Comparison of ENCODE assay signal across 16 cellular contexts in the genomic region with DNA sequence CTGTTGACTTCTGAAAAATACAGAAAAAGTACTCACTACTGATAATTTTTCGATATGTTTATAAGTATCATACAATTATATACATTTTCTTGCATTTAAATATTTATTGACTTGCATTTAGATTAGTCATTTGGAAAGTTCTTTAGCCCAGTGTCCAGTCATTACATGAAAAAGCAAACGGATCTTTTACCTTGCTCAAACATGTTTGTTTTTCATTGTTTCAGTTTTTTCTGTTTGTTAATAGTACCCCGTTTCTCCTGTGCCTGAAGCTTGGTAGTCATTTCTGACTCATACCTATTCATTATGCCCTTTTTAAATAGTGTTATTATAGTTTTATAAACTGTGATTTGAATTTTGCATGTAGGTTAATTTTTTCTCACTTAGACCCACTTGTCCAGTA. TPM values are rescaled to one million over a fixed set of nuclear protein-coding genes. Genes with fewer than 3 reads are reported as not detected.
DNase-seq lines count a peak whose midpoint lies in the region; ATAC-seq and TF ChIP-seq lines count a peak whose summit lies in the region.
"Had no signal": no experiment of that assay in that cellular context is flagged by ENCODE, and none has a peak within 500 bp of the region (broad histone marks: within the 10 kb centered on the region; RNA-seq: fewer than 3 reads in every experiment).

No MANE protein-coding gene starts in this region.

- H3F3A ChIP-seq in neural progenitor cell (ENCODE audit: low read depth) = no peaks in the 10 kb centered on the region

- no peak overlapping the region for H3K18ac ChIP-seq in mesenchymal stem cell (ENCODE audit: low read depth in 1 of 2, low read length in 2 of 2)

- H3K4me1 ChIP-seq in mesenchymal stem cell (ENCODE audit: control insufficient read depth, insufficient read depth, low read depth, low read length) (no peaks in the 10 kb centered on the region), neural progenitor cell (no peaks in the 10 kb centered on the region)

- H2AK5ac ChIP-seq in mesenchymal stem cell (ENCODE audit: low read length, severe bottlenecking) = no peak overlapping the region

- no peak overlapping the region for H3K27ac Mint-ChIP-seq in stimulated activated naive B cell treated with anti-CD40 and anti-IgM and Interleukin-4, amounts not matched to agents 10 μg/mL and 1 μg/mL and 100 μg/mL, for 72 hours
- H3K27ac Mint-ChIP-seq in neural progenitor cell = no peak overlapping the region

- no peak overlapping the region for H2BK5ac ChIP-seq in mesenchymal stem cell (ENCODE audit: low read depth, low read length, poor library complexity, severe bottlenecking)

- peaks cover 46 to 70% of the 10 kb centered on the region in 2 donors for H3K36me3 Mint-ChIP-seq in stimulated activated naive B cell treated with anti-CD40 and anti-IgM and Interleukin-4, amounts not matched to agents 10 μg/mL and 1 μg/mL and 100 μg/mL, for 72 hours
- H3K36me3 Mint-ChIP-seq in neural progenitor cell = peaks cover 62% of the 10 kb centered on the region

- no peak overlapping the region for H3K9ac ChIP-seq in mesenchymal stem cell (ENCODE audit: low read length)
- no peak overlapping the region for H3K9ac ChIP-seq in neural progenitor cell

- no peak overlapping the region for H3K4me3 Mint-ChIP-seq in stimulated activated naive B cell treated with anti-CD40 and anti-IgM and Interleukin-4, amounts not matched to agents 10 μg/mL and 1 μg/mL and 100 μg/mL, for 72 hours
- no peak overlapping the region for H3K4me3 Mint-ChIP-seq in neural progenitor cell
- H3K4me3 Mint-ChIP-seq: T-helper 17 cell had no signal

- no peak for TF ChIP-seq CTCF in neural progenitor cell (IDR thresholded peaks at IDR 0.05)

- no peak overlapping the region for H3K14ac ChIP-seq in mesenchymal stem cell (ENCODE audit: low read length in 2 of 2)

- H3K9me3 ChIP-seq in mesenchymal stem cell (ENCODE audit: control insufficient read depth, low read length) (no peaks in the 10 kb centered on the region), neural progenitor cell (ENCODE audit: low read depth) (no peaks in the 10 kb centered on the region)
- H3K9me3 ChIP-seq: pancreas had no signal

- H3K27me3 ChIP-seq in mesenchymal stem cell (ENCODE audit: control insufficient read depth in 1 of 2, insufficient read depth in 1 of 2, low read length in 2 of 2) (no peaks in the 10 kb centered on the region), neural progenitor cell (no peaks in the 10 kb centered on the region)
- H3K27me3 ChIP-seq: pancreas had no signal

- peaks cover 10% of the 10 kb centered on the region for H3K79me1 ChIP-seq in mesenchymal stem cell (replicated peaks; ENCODE audit: low read length, poor library complexity, severe bottlenecking)

- no peak overlapping the region for H2AFZ ChIP-seq in mesenchymal stem cell (ENCODE audit: low read depth, low read length)
- H2AFZ ChIP-seq in neural progenitor cell (replicated peaks) = no peak overlapping the region

- no peak overlapping the region for H2BK120ac ChIP-seq in mesenchymal stem cell (ENCODE audit: low read depth, low read length)

- no peaks in the 10 kb centered on the region for H3K27me3 Mint-ChIP-seq in stimulated activated naive B cell treated with anti-CD40 and anti-IgM and Interleukin-4, amounts not matched to agents 10 μg/mL and 1 μg/mL and 100 μg/mL, for 72 hours
- H3K27me3 Mint-ChIP-seq in neural progenitor cell (ENCODE audit: insufficient read depth, low read depth) = no peaks in the 10 kb centered on the region
- H3K27me3 Mint-ChIP-seq: T-helper 17 cell had no signal

- H3K4me1 Mint-ChIP-seq in stimulated activated naive B cell treated with anti-CD40 and anti-IgM and Interleukin-4, amounts not matched to agents 10 μg/mL and 1 μg/mL and 100 μg/mL, for 72 hours = peaks cover 0 to 2% of the 10 kb centered on the region in 2 donors
- no peaks in the 10 kb centered on the region for H3K4me1 Mint-ChIP-seq in neural progenitor cell

- H3K79me2 ChIP-seq in neural progenitor cell (ENCODE audit: low read depth) = peaks cover 25% of the 10 kb centered on the region

- H4K91ac ChIP-seq in mesenchymal stem cell (ENCODE audit: low read length) = no peak overlapping the region

- H2BK15ac ChIP-seq in mesenchymal stem cell (ENCODE audit: low read depth, poor library complexity, severe bottlenecking) = no peak overlapping the region

- H4K8ac ChIP-seq in mesenchymal stem cell (ENCODE audit: low read length) = no peak overlapping the region

- ATAC-seq in GM19043 (IDR thresholded peaks at IDR 0.05; ENCODE audit: low read depth, unreplicated experiment) (peak; percentile 63), HG03175 (IDR thresholded peaks at IDR 0.05; ENCODE audit: unreplicated experiment) (peak; percentile 58), GM19397 (IDR thresholded peaks at IDR 0.05; ENCODE audit: unreplicated experiment) (no peak)
- no peak for ATAC-seq in stimulated activated naive B cell treated with anti-CD40 and anti-IgM and Interleukin-4, amounts not matched to agents 10 μg/mL and 1 μg/mL and 100 μg/mL, for 72 hours (replicated peaks)
- ATAC-seq: left cardiac atrium, pancreas, T-helper 17 cell had no signal

- H3K36me3 ChIP-seq in mesenchymal stem cell (ENCODE audit: control insufficient read depth in 1 of 2, insufficient read depth in 2 of 2, low read depth in 1 of 2, low read length in 2 of 2) (peaks cover 11 to 80% of the 10 kb centered on the region in 2 experiments), neural progenitor cell (peaks cover 44% of the 10 kb centered on the region)
- H3K36me3 ChIP-seq: pancreas had no signal

- no peaks in the 10 kb centered on the region for H4K20me1 ChIP-seq in neural progenitor cell (ENCODE audit: low read depth)

- no CpG with 5 or more reads among the region's 3 CpGs for WGBS in mesenchymal stem cell

- no peaks in the 10 kb centered on the region for H3K9me3 Mint-ChIP-seq in stimulated activated naive B cell treated with anti-CD40 and anti-IgM and Interleukin-4, amounts not matched to agents 10 μg/mL and 1 μg/mL and 100 μg/mL, for 72 hours
- peaks cover 4% of the 10 kb centered on the region for H3K9me3 Mint-ChIP-seq in neural progenitor cell

- no peak overlapping the region for H2BK12ac ChIP-seq in mesenchymal stem cell (ENCODE audit: low read length in 2 of 2)

- DNase-seq in ELR (ENCODE audit: low read depth) (peak; percentile 55), dermis blood vessel endothelial cell (peak; percentile 61), mesenchymal stem cell (no peak), neural progenitor cell (ENCODE audit: low spot score) (no peak)
- no peak for DNase-seq in stimulated activated naive B cell treated with anti-CD40 and anti-IgM and Interleukin-4, amounts not matched to agents 10 μg/mL and 1 μg/mL and 100 μg/mL, for 72 hours
- DNase-seq: activated T-cell treated with anti-CD3 and anti-CD28 coated beads, Interleukin-2, amount 50 U/mL, for 1 hour; left cardiac atrium; MV-4-11; NCI-H774; pancreas; SHP77; T-helper 17 cell had no signal

- H3K27ac ChIP-seq in mesenchymal stem cell (ENCODE audit: low read length, poor library complexity, severe bottlenecking) = no peak overlapping the region
- H3K27ac ChIP-seq in neural progenitor cell = no peak overlapping the region
- H3K27ac ChIP-seq: pancreas had no signal

- H3K4ac ChIP-seq in mesenchymal stem cell (ENCODE audit: low read depth in 1 of 2, low read length in 2 of 2) = no peak overlapping the region

- H3K4me3 ChIP-seq in mesenchymal stem cell (ENCODE audit: insufficient read depth in 1 of 2, low read depth in 1 of 2, low read length in 2 of 2) (no peak overlapping the region), neural progenitor cell (no peak overlapping the region)
- H3K4me3 ChIP-seq: pancreas, smooth muscle cell had no signal

- H3K23ac ChIP-seq in mesenchymal stem cell (ENCODE audit: low read length in 2 of 2) = no peak overlapping the region

- no peak overlapping the region for H3K4me2 ChIP-seq in mesenchymal stem cell (ENCODE audit: low read length, poor library complexity, severe bottlenecking)
- no peak overlapping the region for H3K4me2 ChIP-seq in neural progenitor cell
- H3K4me2 ChIP-seq: smooth muscle cell had no signal

RNA-seq across cellular contexts. Expression of a gene that starts 28.1 kb away (rescaled TPM):
- 34.0 and 43.6 TPM in 2 replicates for total RNA-seq in dermis blood vessel endothelial cell
- polyA plus RNA-seq in mesenchymal stem cell (2013, experiment 1 of 2) = 4.9 TPM
- polyA plus RNA-seq in mesenchymal stem cell (2013, experiment 2 of 2) = 4.7 TPM
- 40.3 and 58.7 TPM in 2 replicates for total RNA-seq in neural progenitor cell (ENCODE audit: low replicate concordance)

Comparison
In these comparisons a context has a peak if more than half of its experiments do, and no peak if none do; other contexts are left out.
1. DNase-seq: peak in ELR (single experiment) and dermis blood vessel endothelial cell (single experiment); none in stimulated activated naive B cell treated with anti-CD40 and anti-IgM and Interleukin-4, amounts not matched to agents 10 μg/mL and 1 μg/mL and 100 μg/mL, for 72 hours (single experiment), mesenchymal stem cell (single experiment) and neural progenitor cell (single experiment).
2. ATAC-seq: peak in GM19043 (single experiment) and HG03175 (single experiment); none in stimulated activated naive B cell treated with anti-CD40 and anti-IgM and Interleukin-4, amounts not matched to agents 10 μg/mL and 1 μg/mL and 100 μg/mL, for 72 hours (0 of 2) and GM19397 (single experiment).